24 cellular contexts compared by ENCODE assay signal in the genomic region with DNA sequence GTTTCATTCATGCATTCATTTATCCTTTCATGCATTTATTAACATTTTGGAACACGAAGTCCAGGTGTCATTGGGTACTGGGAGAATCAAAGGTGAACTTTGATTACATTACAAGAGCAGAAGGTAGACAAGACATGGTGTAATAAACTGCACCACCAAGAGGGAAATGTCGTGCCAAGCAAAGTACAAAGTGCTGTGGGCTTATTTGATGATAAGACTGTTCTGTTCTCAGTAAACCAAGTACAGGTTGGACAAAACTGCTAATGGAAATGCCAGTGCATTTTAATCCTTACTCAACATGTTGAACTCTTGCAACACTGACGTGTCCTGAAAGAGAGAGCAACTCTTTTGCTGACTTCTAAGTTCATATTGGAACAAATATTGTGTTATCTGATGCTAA.
"Had no signal": no experiment of that assay in that cellular context is flagged by ENCODE, and none has a peak within 500 bp of the region (broad histone marks: within the 10 kb centered on the region; RNA-seq: fewer than 3 reads in every experiment).

No MANE protein-coding gene starts in this region.

- H3K4me3 ChIP-seq: SK-N-MC had no signal

- FAIRE-seq: TTC549 had no signal

- ATAC-seq: activated T-cell treated with anti-CD3 and anti-CD28 coated beads, Interleukin-2, amount 50 U/mL, for 4 hours; activated T-helper 17 cell treated with anti-CD3 and anti-CD28 coated beads, Interleukin-2, amount 50 U/mL, for 72 hours; T-cell had no signal

- DNase-seq: activated B cell treated with CpG ODN at 0.5 μM for 24 hours; activated CD4-positive, alpha-beta memory T cell treated with anti-CD3 and anti-CD28 coated beads for 36 hours; activated CD4-positive, alpha-beta T cell treated with anti-CD3 and anti-CD28 coated beads for 1 hour; activated CD4-positive, alpha-beta T cell treated with anti-CD3 and anti-CD28 coated beads, Interleukin-2, amount 10 ng/mL, durations not matched to agents 7 days and 5 days; activated CD8-positive, alpha-beta memory T cell treated with anti-CD3 and anti-CD28 coated beads for 24 hours; activated gamma-delta T cell; activated naive CD4-positive, alpha-beta T cell treated with anti-CD3 and anti-CD28 coated beads for 36 hours; activated T-cell treated with anti-CD3 and anti-CD28 coated beads, Interleukin-2, amount 50 U/mL, for 4 hours; anterior cingulate cortex; Kasumi-1; KBM-7; NCI-H1105 treated with DMSO at 0.1 percent for 48 hours; NCI-H1436 treated with DMSO at 0.1 percent for 48 hours; NCI-H187; NCI-H2081; NCI-H510A treated with DMSO at 0.1 percent for 48 hours; NCI-H69; NK-92 treated with Interleukin-12 subunit alpha and Interleukin-12 subunit beta, amount 100 ng/mL, for 24 hours; T-cell; T-helper 2 cell; T1000 had no signal

- H3K27ac ChIP-seq: SK-N-MC had no signal
